In the genomic region with DNA sequence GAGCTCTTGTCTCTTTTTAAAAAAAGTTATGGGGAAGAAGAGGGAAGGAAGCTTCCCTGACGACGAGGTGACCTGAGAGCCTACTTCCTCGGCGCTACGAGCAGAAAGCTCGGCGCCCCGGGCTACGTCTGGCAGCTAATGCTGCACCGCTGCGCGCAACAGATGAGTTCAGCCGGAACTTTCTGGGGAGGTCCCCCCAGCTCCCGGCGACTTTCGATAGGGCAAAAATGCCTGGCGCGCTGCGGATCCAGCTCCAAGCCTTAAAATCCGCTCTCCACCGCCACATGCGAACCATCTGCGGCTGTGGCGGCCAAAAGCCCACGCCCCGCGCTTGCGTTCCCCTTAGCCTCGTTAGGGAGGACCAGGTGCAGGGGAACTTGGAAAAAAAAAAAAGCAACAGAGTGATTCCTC, we compare ENCODE assay signal across 8 cellular contexts. TPM values are rescaled to one million over a fixed set of nuclear protein-coding genes. Genes with fewer than 3 reads are reported as not detected.
DNase-seq lines count a peak whose midpoint lies in the region; ATAC-seq and TF ChIP-seq lines count a peak whose summit lies in the region.

No MANE protein-coding gene starts in this region.

- CTCF ChIA-PET in activated CD8-positive, alpha-beta memory T cell treated with anti-CD3 and anti-CD28 coated beads, Interleukin-2, amount 10 ng/mL, durations not matched to agents 7 days and 5 days (lab: Charles Lee) = interaction anchor here (0.8 to 6.6 kb wide), 21 partner anchors 13 to 731 kb away, joined by 3 to 51 read pairs (median 4); a partner anchor contains a TSS

- peak overlapping the region; percentile 98 for H3K4me3 ChIP-seq in endodermal cell (ENCODE audit: low read length)

- peak; percentile 35 for DNase-seq in NCI-H1092 treated with DMSO at 0.1 percent for 48 hours (lab: John Stamatoyannopoulos, UW)
- DNase-seq in NCI-H1092 (lab: John Stamatoyannopoulos, UW) = no peak
- peak; percentile 71 for DNase-seq in NCI-H82 (lab: John Stamatoyannopoulos, UW)
- DNase-seq in activated CD8-positive, alpha-beta memory T cell treated with anti-CD3 and anti-CD28 coated beads, Interleukin-2, amount 10 ng/mL, durations not matched to agents 7 days and 5 days = peak; percentile 86
- DNase-seq in endodermal cell = peak; percentile 88
- DNase-seq in midbrain (lab: John Stamatoyannopoulos, UW) = peak; percentile 64
- peak; percentile 31 to 37 for DNase-seq in stimulated activated CD8-positive, alpha-beta memory T cell treated with anti-CD3 and anti-CD28 coated beads, Interleukin-4, amount 100 ng/mL, for 4 hours (ENCODE audit: low read depth in 2 of 2, low spot score in 1 of 2)

- H3K4me1 Mint-ChIP-seq in activated CD8-positive, alpha-beta memory T cell treated with anti-CD3 and anti-CD28 coated beads, Interleukin-2, amount 10 ng/mL, durations not matched to agents 7 days and 5 days = peaks cover 35% of the 10 kb centered on the region
- H3K4me1 Mint-ChIP-seq in endodermal cell = peaks cover 15% of the 10 kb centered on the region

- no peak for TF ChIP-seq CTCF in endodermal cell (conservative IDR thresholded peaks at IDR 0.05)

- no peaks in the 10 kb centered on the region for H3K9me3 ChIP-seq in endodermal cell (ENCODE audit: control insufficient read depth, low read length)

- H3K9ac ChIP-seq in endodermal cell (ENCODE audit: extremely low read depth, low read length, poor library complexity, severe bottlenecking) = peak overlapping the region; percentile 92

- no peaks in the 10 kb centered on the region for H3K4me1 ChIP-seq in endodermal cell (ENCODE audit: control insufficient read depth, insufficient read depth, low read length)

- H3K36me3 ChIP-seq in endodermal cell (ENCODE audit: control insufficient read depth, insufficient read depth, low read length) = no peaks in the 10 kb centered on the region

- no peaks in the 10 kb centered on the region for H3K27me3 Mint-ChIP-seq in activated CD8-positive, alpha-beta memory T cell treated with anti-CD3 and anti-CD28 coated beads, Interleukin-2, amount 10 ng/mL, durations not matched to agents 7 days and 5 days
- no peaks in the 10 kb centered on the region for H3K27me3 Mint-ChIP-seq in endodermal cell (ENCODE audit: insufficient read depth)

- peak overlapping the region; percentile 93 for H3K4me3 Mint-ChIP-seq in activated CD8-positive, alpha-beta memory T cell treated with anti-CD3 and anti-CD28 coated beads, Interleukin-2, amount 10 ng/mL, durations not matched to agents 7 days and 5 days
- peak overlapping the region; percentile 95 for H3K4me3 Mint-ChIP-seq in endodermal cell

- no peaks in the 10 kb centered on the region for H3K27me3 ChIP-seq in endodermal cell (ENCODE audit: control insufficient read depth, insufficient read depth, low read length, poor library complexity, severe bottlenecking)

- peak; percentile 28 for ATAC-seq in HG02938 (IDR thresholded peaks at IDR 0.05; ENCODE audit: unreplicated experiment)
- ATAC-seq in activated CD8-positive, alpha-beta memory T cell treated with anti-CD3 and anti-CD28 coated beads, Interleukin-2, amount 10 ng/mL, durations not matched to agents 7 days and 5 days = peak; percentile 52

- 0% methylated on average over 24 to 29 of the region's 29 CpGs for WGBS in endodermal cell (ENCODE audit: insufficient coverage in 1 of 2, insufficient read length in 1 of 2), 2 experiments

- peak overlapping the region; percentile 81 for H3K27ac ChIP-seq in endodermal cell (ENCODE audit: low read depth, low read length)

- H3K27ac Mint-ChIP-seq in activated CD8-positive, alpha-beta memory T cell treated with anti-CD3 and anti-CD28 coated beads, Interleukin-2, amount 10 ng/mL, durations not matched to agents 7 days and 5 days = peak overlapping the region; percentile 89
- H3K27ac Mint-ChIP-seq in endodermal cell = peak overlapping the region; percentile 87

- H3K9me3 Mint-ChIP-seq in activated CD8-positive, alpha-beta memory T cell treated with anti-CD3 and anti-CD28 coated beads, Interleukin-2, amount 10 ng/mL, durations not matched to agents 7 days and 5 days (ENCODE audit: low read depth) = no peaks in the 10 kb centered on the region
- no peaks in the 10 kb centered on the region for H3K9me3 Mint-ChIP-seq in endodermal cell

- H3K36me3 Mint-ChIP-seq in activated CD8-positive, alpha-beta memory T cell treated with anti-CD3 and anti-CD28 coated beads, Interleukin-2, amount 10 ng/mL, durations not matched to agents 7 days and 5 days = peaks cover 6% of the 10 kb centered on the region
- H3K36me3 Mint-ChIP-seq in endodermal cell (ENCODE audit: low read depth) = no peaks in the 10 kb centered on the region

RNA-seq across cellular contexts. Expression of a gene that starts 0.6 kb away (rescaled TPM):
- 10 to 100 TPM; 29.8 to 30.5 TPM for total RNA-seq in activated CD8-positive, alpha-beta memory T cell treated with anti-CD3 and anti-CD28 coated beads, Interleukin-2, amount 10 ng/mL, durations not matched to agents 7 days and 5 days
- total RNA-seq in endodermal cell = 10 to 100 TPM; 45.1 to 46.9 TPM
- 74.3 TPM for polyA plus RNA-seq in endodermal cell (2013, experiment 1 of 2)
- 67.3 TPM for polyA plus RNA-seq in endodermal cell (2013, experiment 2 of 2)

RNA-seq across cellular contexts. Expression of a gene that starts 14.2 kb away (rescaled TPM):
- total RNA-seq in activated CD8-positive, alpha-beta memory T cell treated with anti-CD3 and anti-CD28 coated beads, Interleukin-2, amount 10 ng/mL, durations not matched to agents 7 days and 5 days = 1 to 10 TPM; 1.2 TPM
- 1 to 10 TPM; 3.3 to 3.9 TPM for total RNA-seq in endodermal cell
- 1.3 TPM for polyA plus RNA-seq in endodermal cell (2013, experiment 1 of 2)
- 1.4 TPM for polyA plus RNA-seq in endodermal cell (2013, experiment 2 of 2)
